In genomic region chr4:3292571-3293409, GRCh38 we compare ENCODE assay signal across 8 cellular contexts. TPM values are rescaled to one million over a fixed set of nuclear protein-coding genes. Genes with fewer than 3 reads are reported as not detected.
A peak's percentile ranks its signal among the peaks of the same experiment; 100 is the strongest.
DNase-seq lines count a peak whose midpoint lies in the region; TF ChIP-seq lines count a peak whose summit lies in the region.

RGS12 (plus strand) TSS chr4:3293021; CDS start chr4:3316171, 23,150 bp downstream.

- H3K9me3 ChIP-seq in ES-I3 (ENCODE audit: control insufficient read depth, insufficient read depth, low read length) (no peaks in the 10 kb centered on the region), adipocyte (ENCODE audit: control insufficient read depth, low read length) (no peaks in the 10 kb centered on the region), cardiac muscle cell (ENCODE audit: low read depth) (no peaks in the 10 kb centered on the region), parathyroid adenoma (ENCODE audit: control insufficient read depth, low read length) (no peaks in the 10 kb centered on the region), thyroid gland (no peaks in the 10 kb centered on the region)

- peaks cover 4% of the 10 kb centered on the region for H3K9me3 Mint-ChIP-seq in HFFc6

- H3K27ac ChIP-seq in cardiac muscle cell (peak within 1 kb of the TSS; percentile 35), parathyroid adenoma (peak within 1 kb of the TSS; percentile 86), thyroid gland (peak within 1 kb of the TSS; percentile 90 to 96 (median 92))

- peak within 1 kb of the TSS; percentile 88 for H3K9ac ChIP-seq in ES-I3 (ENCODE audit: low read depth, low read length)
- H3K9ac ChIP-seq in adipocyte (ENCODE audit: low read length), result peak within 1 kb of the TSS; percentile 95
- H3K9ac ChIP-seq in parathyroid adenoma, result peak within 1 kb of the TSS; percentile 6

- DNase-seq in HFFc6, result peak; percentile 89
- DNase-seq in NCI-H1092 (lab: John Stamatoyannopoulos, UW), result peak; percentile 76
- DNase-seq in SW 1271 (lab: John Stamatoyannopoulos, UW), result peak; percentile 76 to 83
- DNase-seq in adipocyte (ENCODE audit: low read depth), result peak; percentile 97
- DNase-seq in cardiac muscle cell (ENCODE audit: low read depth in 1 of 2, low spot score in 1 of 2), result peak; percentile 96
- peak; percentile 96 to 97 for DNase-seq in thyroid gland

- H3K36me3 Mint-ChIP-seq in HFFc6 (ENCODE audit: low read depth), result peaks cover 9% of the 10 kb centered on the region

- peak within 1 kb of the TSS; percentile 83 for H3K27ac Mint-ChIP-seq in HFFc6

- TF ChIP-seq CTCF in HFFc6 (IDR thresholded peaks at IDR 0.05), result no peak
- no peak for TF ChIP-seq CTCF in cardiac muscle cell (IDR thresholded peaks at IDR 0.05; ENCODE audit: low read depth, low read length)
- no peak for TF ChIP-seq CTCF in parathyroid adenoma (IDR thresholded peaks at IDR 0.05)
- TF ChIP-seq CTCF in thyroid gland (IDR thresholded peaks at IDR 0.05), result no peak

- H3K4me2 ChIP-seq in parathyroid adenoma (ENCODE audit: low read length), result peak within 1 kb of the TSS; percentile 94

- TF ChIP-seq POLR2A in thyroid gland (IDR thresholded peaks at IDR 0.05), result peak in 1 of 2 donors; percentile 84

- H3K4me3 ChIP-seq in adipocyte (ENCODE audit: low read length), result peak within 1 kb of the TSS; percentile 89
- peak within 1 kb of the TSS; percentile 54 for H3K4me3 ChIP-seq in cardiac muscle cell
- peak within 1 kb of the TSS; percentile 83 for H3K4me3 ChIP-seq in parathyroid adenoma (ENCODE audit: low read depth, low read length)
- H3K4me3 ChIP-seq in thyroid gland (replicated peaks in 1 of 3), result peak within 1 kb of the TSS; percentile 85 to 90 (median 90)

- no peaks in the 10 kb centered on the region; the same call in 1 of the 2 replicates for H3K4me1 ChIP-seq in ES-I3 (ENCODE audit: insufficient read depth, low read length)
- peaks cover 12% of the 10 kb centered on the region for H3K4me1 ChIP-seq in adipocyte (ENCODE audit: control insufficient read depth, insufficient read depth, low read length)
- peaks cover 25% of the 10 kb centered on the region for H3K4me1 ChIP-seq in cardiac muscle cell (ENCODE audit: low read depth)
- no peaks in the 10 kb centered on the region for H3K4me1 ChIP-seq in parathyroid adenoma
- peaks cover 9 to 18% of the 10 kb centered on the region in 2 donors for H3K4me1 ChIP-seq in thyroid gland

- H3K27me3 Mint-ChIP-seq in HFFc6 (ENCODE audit: insufficient read depth), result no peaks in the 10 kb centered on the region; the same call in 1 of the 2 replicates

- no peaks in the 10 kb centered on the region for H3K79me2 ChIP-seq in parathyroid adenoma

- intact Hi-C loops in thyroid gland (cut with DNase I), result loop anchor here (5.0 kb wide), 1 partner anchor 220 kb away; the partner anchor contains the start of genes HTT and HTT-AS

- H3K27me3 ChIP-seq in adipocyte (replicated peaks; ENCODE audit: control insufficient read depth, insufficient read depth, low read length) (peaks cover 14% of the 10 kb centered on the region), cardiac muscle cell (no peaks in the 10 kb centered on the region), parathyroid adenoma (ENCODE audit: control insufficient read depth, insufficient read depth, low read length) (no peaks in the 10 kb centered on the region), thyroid gland (no peaks in the 10 kb centered on the region)

- H3K4me3 Mint-ChIP-seq in HFFc6, result peak within 1 kb of the TSS; percentile 93

- peaks cover 22% of the 10 kb centered on the region for H3K4me1 Mint-ChIP-seq in HFFc6 (ENCODE audit: low read depth)

- peak within 1 kb of the TSS; percentile 87 for H2AFZ ChIP-seq in parathyroid adenoma

- H3K36me3 ChIP-seq in ES-I3 (ENCODE audit: insufficient read depth, low read length) (no peaks in the 10 kb centered on the region), adipocyte (ENCODE audit: control insufficient read depth, insufficient read depth, low read length, severe bottlenecking) (no peaks in the 10 kb centered on the region), cardiac muscle cell (no peaks in the 10 kb centered on the region), parathyroid adenoma (ENCODE audit: control insufficient read depth, insufficient read depth, low read length) (no peaks in the 10 kb centered on the region), thyroid gland (no peaks in the 10 kb centered on the region)

- WGBS in thyroid gland, 2 donors, result 0% methylated on average over 10 of the region's 121 CpGs; no CpG with 5 or more reads in 1 of the 2 donors

RNA-seq across cellular contexts. Expression of gene RGS12, which starts in this region (rescaled TPM):
- 10 to 100 TPM in 4 of 6 experiments, 1 to 10 TPM in 2; 8.5 to 15.2 (median 12.1) TPM for total RNA-seq in HFFc6 (2021; fragmentation: NEBNext Ultra II Directional; extraction: Animal tissue kit (Norgen Biotek cat#: 25700))
- total RNA-seq in cardiac muscle cell, result 26.8 and 40.1 TPM in 2 replicates
- 45.0 and 51.6 TPM in 2 replicates for polyA plus RNA-seq in cardiac muscle cell
- total RNA-seq in thyroid gland, result 10 to 100 TPM; 14.6 to 25.1 (median 20.9) TPM

Comparison
In these comparisons a context has a peak if more than half of its experiments do, and no peak if none do; other contexts are left out.
1. Peak in every context shown above with its lines: DNase-seq, H3K4me3 ChIP-seq and H3K27ac ChIP-seq.
2. H3K9ac ChIP-seq: peak in every context shown above with its lines; median percentile 95 in adipocyte; 88 in ES-I3; 6 in parathyroid adenoma.
3. H3K27ac ChIP-seq: peak in every context shown above with its lines; median percentile 92 in thyroid gland; 86 in parathyroid adenoma; 35 in cardiac muscle cell.